In the genomic region with DNA sequence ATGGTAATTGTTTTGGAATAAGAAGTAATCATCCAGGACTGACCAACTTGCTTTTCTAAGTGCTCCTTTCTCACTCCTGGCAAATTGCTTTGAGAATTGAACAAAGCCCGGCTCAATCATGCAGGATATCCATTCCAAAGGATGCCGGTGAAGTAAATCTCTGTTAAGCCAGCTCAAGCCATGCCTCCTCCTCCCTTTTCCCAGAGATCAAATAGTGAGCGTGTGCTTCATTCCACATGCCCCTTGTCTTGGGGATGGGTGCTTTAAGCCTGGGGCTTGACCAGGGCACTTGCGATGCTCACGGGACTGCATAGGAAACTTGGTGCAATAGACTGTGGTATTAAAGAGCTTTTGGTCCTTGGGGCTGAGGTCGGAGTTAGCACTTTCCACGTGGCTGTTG, we compare ENCODE assay signal across 1 cellular context.
TF ChIP-seq lines count a peak whose summit lies in the region.

No MANE protein-coding gene starts in this region.

TF ChIP-seq in GM23338, 12 proteins besides CTCF, POLR2A, EP300 and RAD21 (continued from another document):
- TF ChIP-seq, protein P1, sequence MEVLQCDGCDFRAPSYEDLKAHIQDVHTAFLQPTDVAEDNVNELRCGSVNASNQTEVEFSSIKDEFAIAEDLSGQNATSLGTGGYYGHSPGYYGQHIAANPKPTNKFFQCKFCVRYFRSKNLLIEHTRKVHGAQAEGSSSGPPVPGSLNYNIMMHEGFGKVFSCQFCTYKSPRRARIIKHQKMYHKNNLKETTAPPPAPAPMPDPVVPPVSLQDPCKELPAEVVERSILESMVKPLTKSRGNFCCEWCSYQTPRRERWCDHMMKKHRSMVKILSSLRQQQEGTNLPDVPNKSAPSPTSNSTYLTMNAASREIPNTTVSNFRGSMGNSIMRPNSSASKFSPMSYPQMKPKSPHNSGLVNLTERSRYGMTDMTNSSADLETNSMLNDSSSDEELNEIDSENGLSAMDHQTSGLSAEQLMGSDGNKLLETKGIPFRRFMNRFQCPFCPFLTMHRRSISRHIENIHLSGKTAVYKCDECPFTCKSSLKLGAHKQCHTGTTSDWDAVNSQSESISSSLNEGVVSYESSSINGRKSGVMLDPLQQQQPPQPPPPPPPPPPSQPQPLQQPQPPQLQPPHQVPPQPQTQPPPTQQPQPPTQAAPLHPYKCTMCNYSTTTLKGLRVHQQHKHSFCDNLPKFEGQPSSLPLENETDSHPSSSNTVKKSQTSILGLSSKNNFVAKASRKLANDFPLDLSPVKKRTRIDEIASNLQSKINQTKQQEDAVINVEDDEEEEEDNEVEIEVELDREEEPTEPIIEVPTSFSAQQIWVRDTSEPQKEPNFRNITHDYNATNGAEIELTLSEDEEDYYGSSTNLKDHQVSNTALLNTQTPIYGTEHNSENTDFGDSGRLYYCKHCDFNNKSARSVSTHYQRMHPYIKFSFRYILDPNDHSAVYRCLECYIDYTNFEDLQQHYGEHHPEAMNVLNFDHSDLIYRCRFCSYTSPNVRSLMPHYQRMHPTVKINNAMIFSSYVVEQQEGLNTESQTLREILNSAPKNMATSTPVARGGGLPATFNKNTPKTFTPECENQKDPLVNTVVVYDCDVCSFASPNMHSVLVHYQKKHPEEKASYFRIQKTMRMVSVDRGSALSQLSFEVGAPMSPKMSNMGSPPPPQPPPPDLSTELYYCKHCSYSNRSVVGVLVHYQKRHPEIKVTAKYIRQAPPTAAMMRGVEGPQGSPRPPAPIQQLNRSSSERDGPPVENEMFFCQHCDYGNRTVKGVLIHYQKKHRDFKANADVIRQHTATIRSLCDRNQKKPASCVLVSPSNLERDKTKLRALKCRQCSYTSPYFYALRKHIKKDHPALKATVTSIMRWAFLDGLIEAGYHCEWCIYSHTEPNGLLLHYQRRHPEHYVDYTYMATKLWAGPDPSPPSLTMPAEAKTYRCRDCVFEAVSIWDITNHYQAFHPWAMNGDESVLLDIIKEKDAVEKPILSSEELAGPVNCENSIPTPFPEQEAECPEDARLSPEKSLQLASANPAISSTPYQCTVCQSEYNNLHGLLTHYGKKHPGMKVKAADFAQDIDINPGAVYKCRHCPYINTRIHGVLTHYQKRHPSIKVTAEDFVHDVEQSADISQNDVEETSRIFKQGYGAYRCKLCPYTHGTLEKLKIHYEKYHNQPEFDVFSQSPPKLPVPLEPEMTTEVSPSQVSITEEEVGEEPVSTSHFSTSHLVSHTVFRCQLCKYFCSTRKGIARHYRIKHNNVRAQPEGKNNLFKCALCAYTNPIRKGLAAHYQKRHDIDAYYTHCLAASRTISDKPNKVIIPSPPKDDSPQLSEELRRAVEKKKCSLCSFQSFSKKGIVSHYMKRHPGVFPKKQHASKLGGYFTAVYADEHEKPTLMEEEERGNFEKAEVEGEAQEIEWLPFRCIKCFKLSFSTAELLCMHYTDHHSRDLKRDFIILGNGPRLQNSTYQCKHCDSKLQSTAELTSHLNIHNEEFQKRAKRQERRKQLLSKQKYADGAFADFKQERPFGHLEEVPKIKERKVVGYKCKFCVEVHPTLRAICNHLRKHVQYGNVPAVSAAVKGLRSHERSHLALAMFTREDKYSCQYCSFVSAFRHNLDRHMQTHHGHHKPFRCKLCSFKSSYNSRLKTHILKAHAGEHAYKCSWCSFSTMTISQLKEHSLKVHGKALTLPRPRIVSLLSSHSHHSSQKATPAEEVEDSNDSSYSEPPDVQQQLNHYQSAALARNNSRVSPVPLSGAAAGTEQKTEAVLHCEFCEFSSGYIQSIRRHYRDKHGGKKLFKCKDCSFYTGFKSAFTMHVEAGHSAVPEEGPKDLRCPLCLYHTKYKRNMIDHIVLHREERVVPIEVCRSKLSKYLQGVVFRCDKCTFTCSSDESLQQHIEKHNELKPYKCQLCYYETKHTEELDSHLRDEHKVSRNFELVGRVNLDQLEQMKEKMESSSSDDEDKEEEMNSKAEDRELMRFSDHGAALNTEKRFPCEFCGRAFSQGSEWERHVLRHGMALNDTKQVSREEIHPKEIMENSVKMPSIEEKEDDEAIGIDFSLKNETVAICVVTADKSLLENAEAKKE (CRISPR knock-in tag; IDR thresholded peaks at IDR 0.05), result no peak
- TF ChIP-seq STAT1 (IDR thresholded peaks at IDR 0.05; ENCODE audit: unreplicated experiment) (no peak), EZH2phosphoT487 (IDR thresholded peaks at IDR 0.05; ENCODE audit: unreplicated experiment) (no peak), ZNF114 (CRISPR knock-in tag; IDR thresholded peaks at IDR 0.05) (no peak), CREB1 (CRISPR knock-in tag; IDR thresholded peaks at IDR 0.05; ENCODE audit: low read depth) (no peak), NANOG (IDR thresholded peaks at IDR 0.05; ENCODE audit: borderline replicate concordance) (no peak)
